36 cellular contexts compared by ENCODE assay signal in genomic region chr13:52806029-52806428, GRCh38. TPM values are rescaled to one million over a fixed set of nuclear protein-coding genes. Genes with fewer than 3 reads are reported as not detected.
"Had no signal": no experiment of that assay in that cellular context is flagged by ENCODE, and none has a peak within 500 bp of the region (broad histone marks: within the 10 kb centered on the region; RNA-seq: fewer than 3 reads in every experiment).

No MANE protein-coding gene starts in this region.

- H3K4me3 Mint-ChIP-seq: activated naive CD4-positive, alpha-beta T cell treated with anti-CD3 and anti-CD28 coated beads for 36 hours; activated naive CD4-positive, alpha-beta T cell treated with anti-CD3 and anti-CD28 coated beads, Interleukin-2, amount 10 ng/mL, durations not matched to agents 7 days and 5 days; activated naive CD4-positive, alpha-beta T cell treated with anti-CD3 and anti-CD28 coated beads, Interleukin-2, amount 50 U/mL, for 24 hours; activated naive CD8-positive, alpha-beta T cell; activated naive CD8-positive, alpha-beta T cell treated with anti-CD3 and anti-CD28 coated beads for 36 hours; activated naive CD8-positive, alpha-beta T cell treated with anti-CD3 and anti-CD28 coated beads, Interleukin-2, amount 10 ng/mL, durations not matched to agents 7 days and 5 days; activated naive CD8-positive, alpha-beta T cell treated with anti-CD3 and anti-CD28 coated beads, Interleukin-2, amount 50 U/mL, for 24 hours; activated T-cell treated with anti-CD3 and anti-CD28 coated beads, Interleukin-2, amount 50 U/mL, for 24 hours; activated T-cell treated with anti-CD3 and anti-CD28 coated beads, Interleukin-2, amount 50 U/mL, for 4 hours; activated T-helper 1 cell treated with anti-CD3 and anti-CD28 coated beads, Interleukin-12 subunit alpha, Interleukin-12 subunit beta, Interleukin-2, Interleukin-4 antibody, amounts not matched to agents 30 ng/mL and 10 ng/mL and 1 ng/mL, durations not matched to agents 14 hours and 24 hours and 36 hours; brain; central memory CD8-positive, alpha-beta T cell had no signal

- H3K4me1 Mint-ChIP-seq: central memory CD8-positive, alpha-beta T cell had no signal

- DNase-seq: activated effector memory CD4-positive, alpha-beta T cell treated with anti-CD3 and anti-CD28 coated beads, Interleukin-2, amount 50 U/mL, for 16 hours; activated effector memory CD4-positive, alpha-beta T cell treated with Interleukin-2 at 50 U/mL for 16 hours; activated gamma-delta T cell; activated gamma-delta T cell treated with Interleukin-2 at 50 U/mL for 16 hours; activated naive CD4-positive, alpha-beta T cell; activated naive CD4-positive, alpha-beta T cell treated with anti-CD3 and anti-CD28 coated beads for 36 hours; activated naive CD4-positive, alpha-beta T cell treated with anti-CD3 and anti-CD28 coated beads, Interleukin-2, amount 10 ng/mL, durations not matched to agents 7 days and 5 days; activated naive CD4-positive, alpha-beta T cell treated with anti-CD3 and anti-CD28 coated beads, Interleukin-2, amount 50 U/mL, for 16 hours; activated naive CD4-positive, alpha-beta T cell treated with Interleukin-2 at 50 U/mL for 16 hours; activated naive CD8-positive, alpha-beta T cell treated with anti-CD3 and anti-CD28 coated beads for 36 hours; activated naive CD8-positive, alpha-beta T cell treated with anti-CD3 and anti-CD28 coated beads, Interleukin-2, amount 10 ng/mL, durations not matched to agents 7 days and 5 days; activated naive CD8-positive, alpha-beta T cell treated with anti-CD3 and anti-CD28 coated beads, Interleukin-2, amount 50 U/mL, for 24 hours; activated T-cell treated with anti-CD3 and anti-CD28 coated beads, Interleukin-2, amount 50 U/mL, for 1 hour; activated T-cell treated with anti-CD3 and anti-CD28 coated beads, Interleukin-2, amount 50 U/mL, for 24 hours; activated T-cell treated with anti-CD3 and anti-CD28 coated beads, Interleukin-2, amount 50 U/mL, for 4 hours; activated T-cell treated with anti-CD3 and anti-CD28 coated beads, Interleukin-2, amount 50 U/mL, for 48 hours; adrenal gland; amniotic stem cell; amygdala; aorta; body of pancreas; brain microvascular endothelial cell; caudate nucleus; central memory CD4-positive, alpha-beta T cell; cerebellar nuclear complex had no signal

- ATAC-seq: activated naive CD4-positive, alpha-beta T cell treated with anti-CD3 and anti-CD28 coated beads, Interleukin-2, amount 50 U/mL, for 72 hours; activated naive CD8-positive, alpha-beta T cell treated with anti-CD3 and anti-CD28 coated beads, Interleukin-2, amount 50 U/mL, for 24 hours; activated T-cell treated with anti-CD3 and anti-CD28 coated beads, Interleukin-2, amount 50 U/mL, for 4 hours; body of pancreas had no signal

- H3K9me3 Mint-ChIP-seq: activated naive CD4-positive, alpha-beta T cell treated with anti-CD3 and anti-CD28 coated beads for 36 hours; activated naive CD4-positive, alpha-beta T cell treated with anti-CD3 and anti-CD28 coated beads, Interleukin-2, amount 10 ng/mL, durations not matched to agents 7 days and 5 days; activated naive CD4-positive, alpha-beta T cell treated with anti-CD3 and anti-CD28 coated beads, Interleukin-2, amount 50 U/mL, for 24 hours; activated naive CD4-positive, alpha-beta T cell treated with anti-CD3 and anti-CD28 coated beads, Interleukin-2, amount 50 U/mL, for 72 hours; activated naive CD8-positive, alpha-beta T cell treated with anti-CD3 and anti-CD28 coated beads for 36 hours; activated naive CD8-positive, alpha-beta T cell treated with anti-CD3 and anti-CD28 coated beads, Interleukin-2, amount 10 ng/mL, durations not matched to agents 7 days and 5 days; activated naive CD8-positive, alpha-beta T cell treated with anti-CD3 and anti-CD28 coated beads, Interleukin-2, amount 50 U/mL, for 24 hours; activated T-cell treated with anti-CD3 and anti-CD28 coated beads, Interleukin-2, amount 50 U/mL, for 24 hours; activated T-cell treated with anti-CD3 and anti-CD28 coated beads, Interleukin-2, amount 50 U/mL, for 4 hours; activated T-helper 1 cell treated with anti-CD3 and anti-CD28 coated beads, Interleukin-12 subunit alpha, Interleukin-12 subunit beta, Interleukin-2, Interleukin-4 antibody, amounts not matched to agents 30 ng/mL and 10 ng/mL and 1 ng/mL, durations not matched to agents 14 hours and 24 hours and 36 hours; activated T-helper 2 cell treated with anti-CD3 and anti-CD28 coated beads, Interferon-gamma antibody, Interleukin-2, Interleukin-4, amounts not matched to agents 10 μg/mL and 5 μg/mL and 100 μg/mL, durations not matched to agents 14 hours and 24 hours and 36 hours; central memory CD8-positive, alpha-beta T cell had no signal

- H3K27ac Mint-ChIP-seq: activated naive CD4-positive, alpha-beta T cell treated with anti-CD3 and anti-CD28 coated beads for 36 hours; activated naive CD4-positive, alpha-beta T cell treated with anti-CD3 and anti-CD28 coated beads, Interleukin-2, amount 10 ng/mL, durations not matched to agents 7 days and 5 days; activated naive CD4-positive, alpha-beta T cell treated with anti-CD3 and anti-CD28 coated beads, Interleukin-2, amount 50 U/mL, for 24 hours; activated naive CD4-positive, alpha-beta T cell treated with anti-CD3 and anti-CD28 coated beads, Interleukin-2, amount 50 U/mL, for 72 hours; activated naive CD8-positive, alpha-beta T cell; activated naive CD8-positive, alpha-beta T cell treated with anti-CD3 and anti-CD28 coated beads for 36 hours; activated naive CD8-positive, alpha-beta T cell treated with anti-CD3 and anti-CD28 coated beads, Interleukin-2, amount 10 ng/mL, durations not matched to agents 7 days and 5 days; activated naive CD8-positive, alpha-beta T cell treated with anti-CD3 and anti-CD28 coated beads, Interleukin-2, amount 50 U/mL, for 24 hours; activated T-cell treated with anti-CD3 and anti-CD28 coated beads, Interleukin-2, amount 50 U/mL, for 24 hours; activated T-helper 1 cell treated with anti-CD3 and anti-CD28 coated beads, Interleukin-12 subunit alpha, Interleukin-12 subunit beta, Interleukin-2, Interleukin-4 antibody, amounts not matched to agents 30 ng/mL and 10 ng/mL and 1 ng/mL, durations not matched to agents 14 hours and 24 hours and 36 hours; activated T-helper 2 cell treated with anti-CD3 and anti-CD28 coated beads, Interferon-gamma antibody, Interleukin-2, Interleukin-4, amounts not matched to agents 10 μg/mL and 5 μg/mL and 100 μg/mL, durations not matched to agents 14 hours and 24 hours and 36 hours; brain had no signal

- H3K36me3 Mint-ChIP-seq: activated naive CD4-positive, alpha-beta T cell treated with anti-CD3 and anti-CD28 coated beads, Interleukin-2, amount 10 ng/mL, durations not matched to agents 7 days and 5 days; activated naive CD4-positive, alpha-beta T cell treated with anti-CD3 and anti-CD28 coated beads, Interleukin-2, amount 50 U/mL, for 24 hours; activated naive CD4-positive, alpha-beta T cell treated with anti-CD3 and anti-CD28 coated beads, Interleukin-2, amount 50 U/mL, for 72 hours; activated naive CD8-positive, alpha-beta T cell; activated naive CD8-positive, alpha-beta T cell treated with anti-CD3 and anti-CD28 coated beads for 36 hours; activated naive CD8-positive, alpha-beta T cell treated with anti-CD3 and anti-CD28 coated beads, Interleukin-2, amount 10 ng/mL, durations not matched to agents 7 days and 5 days; brain had no signal

RNA-seq across cellular contexts. Expression of gene PCDH8, which starts 42.4 kb away (rescaled TPM):
- total RNA-seq: activated naive CD4-positive, alpha-beta T cell treated with anti-CD3 and anti-CD28 coated beads for 36 hours; activated naive CD4-positive, alpha-beta T cell treated with anti-CD3 and anti-CD28 coated beads, Interleukin-2, amount 50 U/mL, for 72 hours; activated naive CD8-positive, alpha-beta T cell treated with anti-CD3 and anti-CD28 coated beads for 36 hours; activated naive CD8-positive, alpha-beta T cell treated with anti-CD3 and anti-CD28 coated beads, Interleukin-2, amount 10 ng/mL, durations not matched to agents 7 days and 5 days; activated T-cell treated with anti-CD3 and anti-CD28 coated beads, Interleukin-2, amount 50 U/mL, for 4 hours; activated T-helper 1 cell treated with anti-CD3 and anti-CD28 coated beads, Interleukin-12 subunit alpha, Interleukin-12 subunit beta, Interleukin-2, Interleukin-4 antibody, amounts not matched to agents 30 ng/mL and 10 ng/mL and 1 ng/mL, durations not matched to agents 14 hours and 24 hours and 36 hours; ascending aorta; body of pancreas; bronchial epithelial cell; cardiac septum; chondrocyte had no signal
